In the genomic region with DNA sequence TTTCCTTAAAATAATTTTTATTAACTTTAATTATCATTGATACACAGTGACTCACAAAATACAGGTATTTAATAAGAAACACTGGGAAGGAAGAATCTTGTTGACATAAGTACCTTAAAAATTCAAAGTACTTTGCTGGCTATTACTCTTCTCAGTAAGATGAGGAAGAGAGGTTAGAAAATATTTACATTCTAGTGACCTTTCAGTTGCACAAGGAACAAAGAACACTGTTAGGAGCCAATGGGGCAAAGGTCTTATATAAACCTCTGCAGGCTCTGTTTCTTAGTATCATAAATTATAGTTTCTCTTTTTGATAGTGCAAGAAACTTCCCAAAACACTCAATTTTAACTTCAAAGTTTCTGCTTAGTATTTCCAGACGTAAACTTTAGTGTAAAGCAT, we compare ENCODE assay signal across 1 cellular context.
TF ChIP-seq lines count a peak whose summit lies in the region.

No MANE protein-coding gene starts in this region.

TF ChIP-seq in IMR-90, 13 proteins besides CTCF, POLR2A, EP300 and RAD21 (continued from another document):
- TF ChIP-seq, protein P1, sequence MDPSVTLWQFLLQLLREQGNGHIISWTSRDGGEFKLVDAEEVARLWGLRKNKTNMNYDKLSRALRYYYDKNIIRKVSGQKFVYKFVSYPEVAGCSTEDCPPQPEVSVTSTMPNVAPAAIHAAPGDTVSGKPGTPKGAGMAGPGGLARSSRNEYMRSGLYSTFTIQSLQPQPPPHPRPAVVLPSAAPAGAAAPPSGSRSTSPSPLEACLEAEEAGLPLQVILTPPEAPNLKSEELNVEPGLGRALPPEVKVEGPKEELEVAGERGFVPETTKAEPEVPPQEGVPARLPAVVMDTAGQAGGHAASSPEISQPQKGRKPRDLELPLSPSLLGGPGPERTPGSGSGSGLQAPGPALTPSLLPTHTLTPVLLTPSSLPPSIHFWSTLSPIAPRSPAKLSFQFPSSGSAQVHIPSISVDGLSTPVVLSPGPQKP (IDR thresholded peaks at IDR 0.05; ENCODE audit: borderline replicate concordance, low read depth, low read length): no peak
- TF ChIP-seq RFX5 (IDR thresholded peaks at IDR 0.05; ENCODE audit: low read depth, low read length) (no peak), MAFK (IDR thresholded peaks at IDR 0.05; ENCODE audit: low read depth, low read length) (no peak), RCOR1 (IDR thresholded peaks at IDR 0.05; ENCODE audit: insufficient replicate concordance, low read length) (no peak), CHD1 (IDR thresholded peaks at IDR 0.05; ENCODE audit: low read depth, low read length) (no peak), SMC3 (IDR thresholded peaks at IDR 0.05; ENCODE audit: low read depth, low read length) (no peak)
TF ChIP-seq in IMR-90: peak in this region for 0.
